In the genomic region with DNA sequence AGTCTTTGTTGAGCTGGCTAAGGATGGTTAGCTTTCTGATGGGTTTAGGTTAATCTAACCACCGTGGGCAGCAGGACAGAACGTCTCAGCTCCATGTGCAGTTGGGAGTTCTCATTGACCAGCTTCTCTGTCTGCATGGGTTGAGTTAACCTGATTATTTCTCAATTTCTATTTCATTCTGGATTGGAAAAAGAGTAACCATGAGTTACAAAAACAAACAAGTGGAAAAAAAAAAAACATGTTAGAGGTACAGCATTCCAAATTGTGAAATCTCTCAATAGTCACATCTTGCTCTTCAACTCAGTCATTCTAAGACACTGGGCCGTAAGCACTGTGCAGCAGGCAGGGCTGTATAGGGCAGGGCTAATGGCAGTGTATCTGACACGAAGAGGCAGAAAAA, we compare ENCODE assay signal across 21 cellular contexts.
"Had no signal": no experiment of that assay in that cellular context is flagged by ENCODE, and none has a peak within 500 bp of the region (broad histone marks: within the 10 kb centered on the region; RNA-seq: fewer than 3 reads in every experiment).

No MANE protein-coding gene starts in this region.

- DNase-seq: activated naive CD4-positive, alpha-beta T cell treated with Interleukin-2 at 50 U/mL for 16 hours; activated naive CD8-positive, alpha-beta T cell treated with anti-CD3 and anti-CD28 coated beads, Interleukin-2, amount 50 U/mL, for 24 hours; activated T-cell treated with anti-CD3 and anti-CD28 coated beads for 4 hours; dorsolateral prefrontal cortex; endodermal cell; heart right ventricle; left colon; mucosa of descending colon; naive thymus-derived CD4-positive, alpha-beta T cell; stimulated activated CD4-positive, alpha-beta T cell treated with anti-CD3 and anti-CD28 coated beads, Interleukin-15, amount 100 ng/mL, for 24 hours; stimulated activated CD4-positive, alpha-beta T cell treated with anti-CD3 and anti-CD28 coated beads, Interleukin-4, amount 100 ng/mL, for 24 hours; stimulated activated naive CD4-positive, alpha-beta T cell; substantia nigra; T-helper 1 cell; T1000; transverse colon had no signal

- H3K4me1 ChIP-seq: heart right ventricle, parathyroid adenoma, transverse colon, vagina had no signal

- H3K4me3 ChIP-seq: dorsolateral prefrontal cortex, heart right ventricle, mucosa of descending colon, skin epidermis, transverse colon, vagina had no signal

- ATAC-seq: activated CD4-positive, CD25-positive, alpha-beta regulatory T cell treated with anti-CD3 and anti-CD28 coated beads, Interleukin-2, amount 50 U/mL, for 24 hours; activated naive CD8-positive, alpha-beta T cell treated with anti-CD3 and anti-CD28 coated beads, Interleukin-2, amount 50 U/mL, for 24 hours; heart right ventricle; left colon; mucosa of descending colon; naive thymus-derived CD4-positive, alpha-beta T cell had no signal

- H3K9ac ChIP-seq: parathyroid adenoma had no signal

- H3K27me3 ChIP-seq: heart right ventricle, transverse colon, vagina had no signal

- H3K27ac ChIP-seq: dorsolateral prefrontal cortex, heart right ventricle, neutrophil, parathyroid adenoma, transverse colon, vagina had no signal

- H3K9me3 ChIP-seq: mucosa of descending colon, neutrophil, vagina had no signal

- H3K36me3 ChIP-seq: heart right ventricle, neutrophil, transverse colon, vagina had no signal
